In the genomic region with DNA sequence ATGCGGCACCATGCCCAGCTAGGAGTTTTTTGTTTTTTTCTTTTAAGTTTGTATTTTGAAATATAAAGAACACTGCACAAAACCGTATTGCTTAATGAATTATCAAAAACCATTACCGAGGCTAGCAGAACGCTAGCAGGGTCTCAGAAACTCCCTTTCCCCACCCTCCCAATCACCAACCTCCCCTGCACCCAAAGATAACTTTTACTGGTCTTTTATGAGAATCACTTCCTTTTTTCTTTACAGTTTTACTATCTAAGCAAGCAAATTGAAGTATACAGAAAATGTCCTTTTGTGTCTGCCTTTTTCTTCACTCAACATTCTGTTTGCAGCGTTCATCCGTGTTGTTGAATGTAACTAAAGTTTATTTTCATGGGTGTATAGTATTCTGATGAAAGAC, we compare ENCODE assay signal across 20 cellular contexts. TPM values are rescaled to one million over a fixed set of nuclear protein-coding genes. Genes with fewer than 3 reads are reported as not detected.
DNase-seq lines count a peak whose midpoint lies in the region; ATAC-seq, FAIRE-seq and TF ChIP-seq lines count a peak whose summit lies in the region.
"Had no signal": no experiment of that assay in that cellular context is flagged by ENCODE, and none has a peak within 500 bp of the region (broad histone marks: within the 10 kb centered on the region; RNA-seq: fewer than 3 reads in every experiment).

No MANE protein-coding gene starts in this region.

- peaks cover 3% of the 10 kb centered on the region for H3K27me3 Mint-ChIP-seq in activated naive CD4-positive, alpha-beta T cell treated with anti-CD3 and anti-CD28 coated beads, Interleukin-2, amount 10 ng/mL, durations not matched to agents 7 days and 5 days
- H3K27me3 Mint-ChIP-seq: CD4-positive, alpha-beta T cell had no signal

- 40% methylated on average over 6 of the region's 6 CpGs for WGBS in GM12878 (ENCODE audit: insufficient coverage, insufficient replicate concordance, low lambda C conversion rate, missing lambda C conversion rate)

- H3K4me1 Mint-ChIP-seq in activated naive CD4-positive, alpha-beta T cell treated with anti-CD3 and anti-CD28 coated beads, Interleukin-2, amount 10 ng/mL, durations not matched to agents 7 days and 5 days = peaks cover 22% of the 10 kb centered on the region

- H3K4me2 ChIP-seq in GM12878 (ENCODE audit: control insufficient read depth, insufficient read depth) = no peak overlapping the region
- H3K4me2 ChIP-seq: KMS-11 had no signal

- H2AFZ ChIP-seq in GM12878 (ENCODE audit: control insufficient read depth, low read depth, low read length) = no peak overlapping the region

- no peak for TF ChIP-seq RAD21 in GM12878 (IDR thresholded peaks at IDR 0.05; ENCODE audit: insufficient read depth, low read depth, low read length)

- peak; percentile 52; the same call in 2 of the 3 replicates for ATAC-seq in GM12878
- ATAC-seq: PC-3 had no signal

- H3K36me3 Mint-ChIP-seq in activated naive CD4-positive, alpha-beta T cell treated with anti-CD3 and anti-CD28 coated beads, Interleukin-2, amount 10 ng/mL, durations not matched to agents 7 days and 5 days = no peaks in the 10 kb centered on the region

- no peaks in the 10 kb centered on the region for H3K9me3 Mint-ChIP-seq in activated naive CD4-positive, alpha-beta T cell treated with anti-CD3 and anti-CD28 coated beads, Interleukin-2, amount 10 ng/mL, durations not matched to agents 7 days and 5 days
- H3K9me3 Mint-ChIP-seq: CD4-positive, alpha-beta T cell had no signal

- POLR2A ChIA-PET in RWPE1 (lab: Yijun Ruan, JAX; ENCODE audit: low non-redundant PET) (no interaction called here), GM12878 (lab: Charles Lee) (no interaction called here)

- no peaks in the 10 kb centered on the region for H3K36me3 ChIP-seq in GM12878 (ENCODE audit: control insufficient read depth in 2 of 2, insufficient read depth in 2 of 2, low read length in 1 of 2)
- H3K36me3 ChIP-seq: MG63 had no signal

- no peak overlapping the region for H3K4me3 ChIP-seq in GM12878
- H3K4me3 ChIP-seq: MG63, SK-N-MC had no signal

- no peak overlapping the region for H3K9ac ChIP-seq in GM12878 (ENCODE audit: control insufficient read depth, insufficient read depth, low read length)
- H3K9ac ChIP-seq: KMS-11 had no signal

- RAD21 ChIA-PET in GM12878 (lab: Charles Lee; ENCODE audit: unreplicated experiment) = no interaction called here

- H3K9me3 ChIP-seq in GM12878 (replicated peaks; ENCODE audit: control insufficient read depth, insufficient read depth, low read length) = no peaks in the 10 kb centered on the region
- H3K9me3 ChIP-seq: MG63 had no signal

- H3K27ac ChIP-seq in RWPE1 (peak overlapping the region; percentile 9), GM12878 (ENCODE audit: control insufficient read depth, insufficient read depth) (no peak overlapping the region)
- H3K27ac ChIP-seq: KMS-11, SK-N-MC had no signal

- no TSS peak for BruUV-seq in GM12878 (replicated peaks; lab: Mats Ljungman, UMichigan)

- CTCF ChIA-PET in RWPE1 (lab: Yijun Ruan, JAX) (no interaction called here), GM12878 (lab: Yijun Ruan, JAX) (no interaction called here)
- CTCF ChIA-PET in activated naive CD4-positive, alpha-beta T cell treated with anti-CD3 and anti-CD28 coated beads, Interleukin-2, amount 10 ng/mL, durations not matched to agents 7 days and 5 days (lab: Charles Lee) = no interaction called here

- no peak overlapping the region for H3K4me3 Mint-ChIP-seq in activated naive CD4-positive, alpha-beta T cell treated with anti-CD3 and anti-CD28 coated beads, Interleukin-2, amount 10 ng/mL, durations not matched to agents 7 days and 5 days
- H3K4me3 Mint-ChIP-seq: CD4-positive, alpha-beta T cell had no signal

- no peaks in the 10 kb centered on the region for H4K20me1 ChIP-seq in GM12878 (ENCODE audit: control insufficient read depth, insufficient read depth)

- no peak for TF ChIP-seq EP300 in GM12878 (IDR thresholded peaks at IDR 0.05; ENCODE audit: borderline replicate concordance in 1 of 2, control insufficient read depth in 1 of 2, low read depth in 2 of 2, low read length in 2 of 2)

- SMC1A ChIA-PET in GM12878 (lab: Charles Lee; ENCODE audit: uncharacterized antibody, unreplicated experiment) = interaction anchor here (1.3 kb wide), 1 partner anchor 13 kb away, joined by 4 read pairs; no protein-coding TSS in a partner anchor

- peak; percentile 29 for DNase-seq in CD1c-positive myeloid dendritic cell (ENCODE audit: extremely low spot score)
- DNase-seq in MV-4-11 (lab: John Stamatoyannopoulos, UW) = peak; percentile 74
- no peak for DNase-seq in RWPE1 (ENCODE audit: low spot score)
- no peak for DNase-seq in GM12878 (ENCODE audit: low read depth, low spot score)
- DNase-seq in midbrain (lab: John Stamatoyannopoulos, UW) = no peak
- DNase-seq in NCI-H1092 treated with DMSO at 0.1 percent for 48 hours (lab: John Stamatoyannopoulos, UW) = no peak
- no peak for DNase-seq in activated CD4-positive, alpha-beta T cell treated with anti-CD3 and anti-CD28 coated beads for 48 hours
- no peak for DNase-seq in activated naive CD4-positive, alpha-beta T cell treated with anti-CD3 and anti-CD28 coated beads, Interleukin-2, amount 10 ng/mL, durations not matched to agents 7 days and 5 days
- DNase-seq: Calu3; CD4-positive, alpha-beta T cell; MG63; NCI-H1436; NCI-H2029 treated with DMSO at 0.1 percent for 48 hours; NCI-H510A; NCI-H82; PC-3 had no signal

- TF ChIP-seq POLR2A in GM12878 (IDR thresholded peaks at IDR 0.05; ENCODE audit: low read depth, low read length) = no peak

- no peaks in the 10 kb centered on the region for H3K79me2 ChIP-seq in GM12878 (ENCODE audit: control insufficient read depth, insufficient read depth, low read length)

- no peaks in the 10 kb centered on the region for H3K27me3 ChIP-seq in GM12878 (replicated peaks in 1 of 2; ENCODE audit: control insufficient read depth in 2 of 2, insufficient read depth in 2 of 2, low read length in 1 of 2)
- H3K27me3 ChIP-seq: MG63 had no signal

- TF ChIP-seq CTCF in RWPE1 (conservative IDR thresholded peaks at IDR 0.05; ENCODE audit: low read depth) (no peak), GM12878 (IDR thresholded peaks at IDR 0.05 in 2 of 3, conservative IDR thresholded peaks at IDR 0.05 in 1 of 3; ENCODE audit: control insufficient read depth in 2 of 3, extremely low read depth in 1 of 3, insufficient read depth in 1 of 3, low read depth in 3 of 3, low read length in 3 of 3) (no peak)

- peaks cover 26% of the 10 kb centered on the region for H3K4me1 ChIP-seq in GM12878 (ENCODE audit: control insufficient read depth, insufficient read depth, low read length)

- intact Hi-C loops in GM12878 (cut with micrococcal nuclease; ENCODE audit: unreplicated experiment) = no loop called here

- FAIRE-seq in GM12878 (lab: Jason Lieb, UNC) = no peak
- FAIRE-seq: A204.1, GM12892 had no signal

- in situ Hi-C loops in GM12878 (cut with MboI) = no loop called here

- no peak overlapping the region for H3K27ac Mint-ChIP-seq in activated naive CD4-positive, alpha-beta T cell treated with anti-CD3 and anti-CD28 coated beads, Interleukin-2, amount 10 ng/mL, durations not matched to agents 7 days and 5 days
- H3K27ac Mint-ChIP-seq: CD4-positive, alpha-beta T cell had no signal

TF ChIP-seq in GM12878, 131 proteins besides CTCF, POLR2A, EP300 and RAD21 (continues in another document):
- TF ChIP-seq SPI1 (IDR thresholded peaks at IDR 0.05; ENCODE audit: borderline replicate concordance, insufficient read depth, low read depth, low read length) = peak; percentile 87

RNA-seq across cellular contexts. Expression of a gene that starts 13.4 kb away (rescaled TPM):
- total RNA-seq in GM12878 (2013; cell fraction: nucleolus; rRNA removed) = 7.2 and 8.1 TPM in 2 replicates
- total RNA-seq in GM12878 (2014; rRNA removed) (4.0 and 5.0 TPM in 2 replicates), GM12878 (2014; rRNA removed; fragmentation: Illumina TruSeq; extraction: Trizol) (3.9 and 4.2 TPM in 2 replicates), GM12878 (2021) (6.6 and 9.7 TPM in 2 replicates)
- polyA plus RNA-seq in GM12878 (2011; ENCODE audit: low read depth) = 0.84 TPM
- polyA plus RNA-seq in GM12878 (2011; rRNA removed) (1.8 and 2.5 TPM in 2 replicates), GM12878 (2014; fragmentation: Illumina TruSeq; extraction: Trizol) (5.1 and 6.0 TPM in 2 replicates), GM12878 (2014; fragmentation: Nextera tagmentation; extraction: Ambion mirVana) (1 to 10 TPM; 1.2 to 1.5 TPM), GM12878 (2014; rRNA removed) (4.7 and 6.0 TPM in 2 replicates), GM12878 (2016; fragmentation: Nextera tagmentation; extraction: Ambion mirVana) (1 to 10 TPM; 1.2 to 2.4 TPM)
- polyA plus RNA-seq in GM12878 (2011; cell fraction: cytosol; rRNA removed) = 2.4 and 3.0 TPM in 2 replicates
- polyA plus RNA-seq in GM12878 (2011; cell fraction: nucleus; rRNA removed) = 1.5 and 1.9 TPM in 2 replicates
- 1.7 and 2.3 TPM in 2 replicates for polyA plus RNA-seq in GM12878 (2012)
- polyA minus RNA-seq in GM12878 (2011; rRNA and poly(A)+ RNA removed) = 5.0 and 5.9 TPM in 2 replicates
- 1.7 and 2.5 TPM in 2 replicates for polyA minus RNA-seq in GM12878 (2011; cell fraction: cytosol; rRNA and poly(A)+ RNA removed)
- 2.2 and 3.9 TPM in 2 replicates for polyA minus RNA-seq in GM12878 (2011; cell fraction: nucleus; rRNA and poly(A)+ RNA removed)

RNA-seq across cellular contexts. Expression of a gene that starts 46.7 kb away (rescaled TPM):
- not detected in 2 replicates for total RNA-seq in GM12878 (2013; cell fraction: nucleolus; rRNA removed)
- total RNA-seq in GM12878 (2014; rRNA removed) (not detected in 2 replicates), GM12878 (2014; rRNA removed; fragmentation: Illumina TruSeq; extraction: Trizol) (not detected in 2 replicates), GM12878 (2021) (not detected in 2 replicates)
- polyA plus RNA-seq in GM12878 (2011; ENCODE audit: low read depth) = not detected
- polyA plus RNA-seq in GM12878 (2011; rRNA removed) (not detected in 2 replicates), GM12878 (2014; fragmentation: Illumina TruSeq; extraction: Trizol) (not detected in 2 replicates), GM12878 (2014; fragmentation: Nextera tagmentation; extraction: Ambion mirVana) (not detected), GM12878 (2014; rRNA removed) (not detected in 2 replicates), GM12878 (2016; fragmentation: Nextera tagmentation; extraction: Ambion mirVana) (not detected)
- polyA plus RNA-seq in GM12878 (2011; cell fraction: cytosol; rRNA removed) = not detected in 2 replicates
- polyA plus RNA-seq in GM12878 (2011; cell fraction: nucleus; rRNA removed) = not detected in 2 replicates
- not detected in 2 replicates for polyA plus RNA-seq in GM12878 (2012)
- not detected in 2 replicates for polyA minus RNA-seq in GM12878 (2011; rRNA and poly(A)+ RNA removed)
- polyA minus RNA-seq in GM12878 (2011; cell fraction: cytosol; rRNA and poly(A)+ RNA removed) = not detected in 2 replicates
- polyA minus RNA-seq in GM12878 (2011; cell fraction: nucleus; rRNA and poly(A)+ RNA removed) = not detected in 2 replicates
- total RNA-seq: Calu3; CD4-positive, alpha-beta T cell had no signal

Comparison
In these comparisons a context has a peak if more than half of its experiments do, and no peak if none do; other contexts are left out.
1. DNase-seq: peak in CD1c-positive myeloid dendritic cell (single experiment) and MV-4-11 (single experiment); none in RWPE1 (single experiment), GM12878 (single experiment), midbrain (single experiment), NCI-H1092 treated with DMSO at 0.1 percent for 48 hours (single experiment), activated CD4-positive, alpha-beta T cell treated with anti-CD3 and anti-CD28 coated beads for 48 hours (single experiment) and activated naive CD4-positive, alpha-beta T cell treated with anti-CD3 and anti-CD28 coated beads, Interleukin-2, amount 10 ng/mL, durations not matched to agents 7 days and 5 days (single experiment).